20 cellular contexts compared by ENCODE assay signal in the genomic region with DNA sequence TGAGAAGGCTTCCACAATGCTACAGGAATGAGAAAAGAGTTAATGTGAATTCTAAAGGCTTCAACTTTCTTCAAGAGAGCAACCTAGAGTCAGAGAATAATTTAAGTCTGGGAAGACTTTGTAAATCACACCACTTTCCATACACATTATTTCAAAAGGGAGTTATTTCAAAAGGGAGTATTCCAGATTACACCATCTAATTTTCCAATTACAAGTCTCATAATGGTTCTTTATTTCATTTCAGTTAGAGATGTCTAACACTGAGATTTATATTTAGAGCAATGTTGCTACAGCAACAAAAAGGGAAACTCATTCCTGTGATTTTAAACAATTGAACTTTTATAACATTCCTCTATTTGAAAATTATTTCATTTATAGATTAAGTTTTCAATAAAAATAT.
DNase-seq lines count a peak whose midpoint lies in the region; ATAC-seq, FAIRE-seq and TF ChIP-seq lines count a peak whose summit lies in the region.
"Had no signal": no experiment of that assay in that cellular context is flagged by ENCODE, and none has a peak within 500 bp of the region (broad histone marks: within the 10 kb centered on the region; RNA-seq: fewer than 3 reads in every experiment).

No MANE protein-coding gene starts in this region.

- no peak overlapping the region for H3K4me3 ChIP-seq in breast epithelium
- peak overlapping the region; percentile 26; the same call in 1 of the 2 replicates for H3K4me3 ChIP-seq in GM12878
- H3K4me3 ChIP-seq in HepG2 (replicated peaks in 1 of 3; ENCODE audit: insufficient read depth in 1 of 3, low read depth in 2 of 3, low read length in 3 of 3) = peak overlapping the region; percentile 2 to 56 (median 39); a peak in 4 of 6 replicates
- peak overlapping the region in 1 of 4 donors; percentile 28 for H3K4me3 ChIP-seq in transverse colon
- H3K4me3 ChIP-seq in CD8-positive, alpha-beta T cell (ENCODE audit: low read depth, low read length) = no peak overlapping the region
- H3K4me3 ChIP-seq: BLaER1 had no signal

- POLR2A ChIA-PET in MCF 10A (lab: Yijun Ruan, JAX) = interaction anchor here (0.7 to 7.1 kb wide), 19 partner anchors 8 to 102 kb away, joined by 3 to 110 read pairs (median 4); partner anchors contain the start of gene DST
- POLR2A ChIA-PET in GM12878 (lab: Charles Lee) = interaction anchor here (1.0 to 1.6 kb wide), 3 partner anchors 15 to 25 kb away, joined by 3 to 5 read pairs (median 3); no protein-coding TSS in a partner anchor
- POLR2A ChIA-PET in HepG2 (lab: Yijun Ruan, JAX) = interaction anchor here (1.0 to 1.8 kb wide), 4 partner anchors 13 to 49 kb away, joined by 3 to 10 read pairs (median 8); no protein-coding TSS in a partner anchor
- POLR2A ChIA-PET in CD8-positive, alpha-beta T cell (lab: Charles Lee) = no interaction called here

- TF ChIP-seq CTCF in MCF 10A (IDR thresholded peaks at IDR 0.05; ENCODE audit: unreplicated experiment) = no peak
- TF ChIP-seq CTCF in breast epithelium (IDR thresholded peaks at IDR 0.05) = no peak
- TF ChIP-seq CTCF in GM12878 (IDR thresholded peaks at IDR 0.05 in 2 of 3, conservative IDR thresholded peaks at IDR 0.05 in 1 of 3; ENCODE audit: control insufficient read depth in 2 of 3, extremely low read depth in 1 of 3, insufficient read depth in 1 of 3, low read depth in 3 of 3, low read length in 3 of 3) = no peak
- no peak for TF ChIP-seq CTCF in HepG2 (CRISPR knock-in tag; IDR thresholded peaks at IDR 0.05)
- TF ChIP-seq CTCF in transverse colon (IDR thresholded peaks at IDR 0.05) = no peak
- no peak for TF ChIP-seq CTCF in CD8-positive, alpha-beta T cell (IDR thresholded peaks at IDR 0.05)

- H3K79me2 ChIP-seq in GM12878 (ENCODE audit: control insufficient read depth, insufficient read depth, low read length) (peaks cover 63% of the 10 kb centered on the region), HepG2 (ENCODE audit: insufficient read depth, low read length) (peaks cover 5% of the 10 kb centered on the region)

- TF ChIP-seq EP300 in GM12878 (IDR thresholded peaks at IDR 0.05; ENCODE audit: borderline replicate concordance in 1 of 2, control insufficient read depth in 1 of 2, low read depth in 2 of 2, low read length in 2 of 2) (no peak), HepG2 (IDR thresholded peaks at IDR 0.05; ENCODE audit: low read depth in 2 of 2, low read length in 2 of 2) (no peak), HepG2 (CRISPR knock-in tag; IDR thresholded peaks at IDR 0.05; ENCODE audit: borderline replicate concordance) (no peak), transverse colon (IDR thresholded peaks at IDR 0.05; ENCODE audit: low read depth) (no peak)

- BruUV-seq in MCF 10A (replicated peaks; lab: Mats Ljungman, UMichigan) (no TSS peak), GM12878 (replicated peaks; lab: Mats Ljungman, UMichigan) (no TSS peak), HepG2 (replicated peaks; lab: Mats Ljungman, UMichigan) (no TSS peak)

- H3K27ac ChIP-seq in breast epithelium = no peak overlapping the region
- H3K27ac ChIP-seq in GM12878 (ENCODE audit: control insufficient read depth, insufficient read depth) = peak overlapping the region; percentile 37; the same call in 1 of the 2 replicates
- H3K27ac ChIP-seq in HepG2 (ENCODE audit: extremely low read length, insufficient read depth, low read length) = peak overlapping the region; percentile 11
- peak overlapping the region; percentile 43 to 54 (median 46) for H3K27ac ChIP-seq in transverse colon
- no peak overlapping the region for H3K27ac ChIP-seq in CD8-positive, alpha-beta T cell (ENCODE audit: low read depth, low read length)
- H3K27ac ChIP-seq: BLaER1, RWPE1 had no signal

- ATAC-seq in GM12878 (no peak), HepG2 (no peak)
- no peak for ATAC-seq in CD8-positive, alpha-beta T cell

- no peaks in the 10 kb centered on the region for H3K9me3 ChIP-seq in breast epithelium
- H3K9me3 ChIP-seq in GM12878 (replicated peaks; ENCODE audit: control insufficient read depth, insufficient read depth, low read length) = no peaks in the 10 kb centered on the region; the same call in 1 of the 3 replicates
- H3K9me3 ChIP-seq in HepG2 (ENCODE audit: low read length) = no peaks in the 10 kb centered on the region
- H3K9me3 ChIP-seq in transverse colon = no peaks in the 10 kb centered on the region
- H3K9me3 ChIP-seq in CD8-positive, alpha-beta T cell (ENCODE audit: low read length) = no peaks in the 10 kb centered on the region
- H3K9me3 ChIP-seq: BLaER1 had no signal

- H3K4me1 ChIP-seq in breast epithelium (no peaks in the 10 kb centered on the region), GM12878 (ENCODE audit: control insufficient read depth, insufficient read depth, low read length) (peaks cover 17% of the 10 kb centered on the region), HepG2 (ENCODE audit: insufficient read depth, low read length) (peaks cover 44% of the 10 kb centered on the region), transverse colon (peaks cover 0 to 33% (median 8%) of the 10 kb centered on the region in 4 donors)
- H3K4me1 ChIP-seq in CD8-positive, alpha-beta T cell (ENCODE audit: insufficient read depth, low read length) = no peaks in the 10 kb centered on the region
- H3K4me1 ChIP-seq: BLaER1 had no signal

- TF ChIP-seq POLR2A in breast epithelium (IDR thresholded peaks at IDR 0.05) (no peak), GM12878 (IDR thresholded peaks at IDR 0.05; ENCODE audit: low read depth, low read length) (no peak), HepG2 (IDR thresholded peaks at IDR 0.05; ENCODE audit: insufficient read depth in 1 of 2, low read depth in 2 of 2, low read length in 2 of 2) (no peak), transverse colon (IDR thresholded peaks at IDR 0.05) (no peak)

- H2AFZ ChIP-seq in GM12878 (ENCODE audit: control insufficient read depth, low read depth, low read length) = no peak overlapping the region
- no peak overlapping the region for H2AFZ ChIP-seq in HepG2 (ENCODE audit: low read length)

- H3K4me3 Mint-ChIP-seq in MCF 10A (ENCODE audit: unreplicated experiment) = peak overlapping the region; percentile 83
- no peak overlapping the region for H3K4me3 Mint-ChIP-seq in CD8-positive, alpha-beta T cell
- H3K4me3 Mint-ChIP-seq: IgD-negative memory B cell had no signal

- H3K36me3 Mint-ChIP-seq in MCF 10A (ENCODE audit: insufficient read depth, unreplicated experiment) = peaks cover 6% of the 10 kb centered on the region
- no peaks in the 10 kb centered on the region for H3K36me3 Mint-ChIP-seq in CD8-positive, alpha-beta T cell
- H3K36me3 Mint-ChIP-seq: IgD-negative memory B cell had no signal

- H3K27me3 Mint-ChIP-seq in MCF 10A (ENCODE audit: insufficient read depth, unreplicated experiment) = no peaks in the 10 kb centered on the region
- peaks cover 3% of the 10 kb centered on the region for H3K27me3 Mint-ChIP-seq in CD8-positive, alpha-beta T cell (ENCODE audit: low read depth)

- H3K27me3 ChIP-seq in breast epithelium = no peaks in the 10 kb centered on the region
- no peaks in the 10 kb centered on the region for H3K27me3 ChIP-seq in GM12878 (replicated peaks in 1 of 2; ENCODE audit: control insufficient read depth in 2 of 2, insufficient read depth in 2 of 2, low read length in 1 of 2)
- H3K27me3 ChIP-seq in HepG2 (ENCODE audit: control insufficient read depth in 1 of 2, insufficient read depth in 2 of 2, low read length in 2 of 2) = no peaks in the 10 kb centered on the region
- H3K27me3 ChIP-seq in transverse colon = no peaks in the 10 kb centered on the region
- H3K27me3 ChIP-seq in CD8-positive, alpha-beta T cell (ENCODE audit: insufficient read depth, low read length) = no peaks in the 10 kb centered on the region
- H3K27me3 ChIP-seq: BLaER1 had no signal

- no peak for FAIRE-seq in GM12878 (lab: Jason Lieb, UNC)
- FAIRE-seq in HepG2 (lab: Jason Lieb, UNC) = no peak
- FAIRE-seq: endothelial cell of umbilical vein had no signal

- peak overlapping the region; percentile 82; the same call in 1 of the 2 replicates for H3K4me2 ChIP-seq in GM12878 (ENCODE audit: control insufficient read depth, insufficient read depth)
- peak overlapping the region; percentile 65 for H3K4me2 ChIP-seq in HepG2 (ENCODE audit: low read depth, low read length)
- H3K4me2 ChIP-seq: BLaER1 had no signal

- TF ChIP-seq RAD21 in GM12878 (IDR thresholded peaks at IDR 0.05; ENCODE audit: insufficient read depth, low read depth, low read length) (no peak), HepG2 (CRISPR knock-in tag; IDR thresholded peaks at IDR 0.05) (no peak)

- H3K4me1 Mint-ChIP-seq in MCF 10A (ENCODE audit: insufficient read depth, unreplicated experiment) = peaks cover 53% of the 10 kb centered on the region
- no peaks in the 10 kb centered on the region for H3K4me1 Mint-ChIP-seq in CD8-positive, alpha-beta T cell (ENCODE audit: low read depth)

- RAD21 ChIA-PET in GM12878 (lab: Charles Lee; ENCODE audit: unreplicated experiment) = interaction anchor here (1.2 to 3.6 kb wide), 9 partner anchors 9 to 149 kb away, joined by 3 to 13 read pairs (median 7); no protein-coding TSS in a partner anchor

- intact Hi-C loops in MCF 10A (cut with micrococcal nuclease) = no loop called here
- intact Hi-C loops in breast epithelium (cut with DNase I; ENCODE audit: low total_unique reads) = no loop called here
- intact Hi-C loops in GM12878 (cut with micrococcal nuclease; ENCODE audit: unreplicated experiment) = no loop called here
- intact Hi-C loops in HepG2 (cut with micrococcal nuclease; ENCODE audit: unreplicated experiment) = loop anchor here (5.0 to 10.0 kb wide), 2 partner anchors 34 to 377 kb away; no protein-coding TSS in a partner anchor
- intact Hi-C loops in transverse colon (cut with DNase I; ENCODE audit: low total_unique reads) = no loop called here
- intact Hi-C loops in CD8-positive, alpha-beta T cell (cut with DNase I, micrococcal nuclease) = no loop called here

- H3K9ac ChIP-seq in GM12878 (ENCODE audit: control insufficient read depth, insufficient read depth, low read length) (no peak overlapping the region), HepG2 (ENCODE audit: insufficient read depth, low read depth, low read length) (0 out of 2 replicates have a peak overlapping the region, but pooled peaks have one; percentile 2)
- H3K9ac ChIP-seq: BLaER1 had no signal

- in situ Hi-C loops in GM12878 (cut with MboI) (no loop called here), HepG2 (cut with HindIII; ENCODE audit: extremely low pct_ligation_motif_present, low pct_unique_long_range_greater_than_20kb) (no loop called here), transverse colon (cut with MboI; ENCODE audit: low pct_ligation_motif_present in 1 of 4, low pct_unique_long_range_greater_than_20kb in 1 of 4, low sequenced_read_pairs in 3 of 4) (no loop called here)

- H3K9me3 Mint-ChIP-seq in MCF 10A (ENCODE audit: unreplicated experiment) = no peaks in the 10 kb centered on the region
- no peaks in the 10 kb centered on the region for H3K9me3 Mint-ChIP-seq in CD8-positive, alpha-beta T cell
- H3K9me3 Mint-ChIP-seq: IgD-negative memory B cell had no signal

- SMC1A ChIA-PET in GM12878 (lab: Charles Lee; ENCODE audit: uncharacterized antibody, unreplicated experiment) = interaction anchor here (0.9 to 1.9 kb wide), 13 partner anchors 8 to 133 kb away, joined by 3 to 17 read pairs (median 5); no protein-coding TSS in a partner anchor

- H3K36me3 ChIP-seq in breast epithelium (no peaks in the 10 kb centered on the region), GM12878 (ENCODE audit: control insufficient read depth in 2 of 2, insufficient read depth in 2 of 2, low read length in 1 of 2) (peaks cover 0 to 3% of the 10 kb centered on the region in 2 experiments; a peak in 3 of 4 replicates), HepG2 (replicated peaks in 1 of 2; ENCODE audit: control insufficient read depth in 1 of 2, insufficient read depth in 2 of 2, low read length in 2 of 2) (no peaks in the 10 kb centered on the region), transverse colon (no peaks in the 10 kb centered on the region)
- H3K36me3 ChIP-seq in CD8-positive, alpha-beta T cell (ENCODE audit: insufficient read depth, low read length) = no peaks in the 10 kb centered on the region
- H3K36me3 ChIP-seq: BLaER1 had no signal

- DNase-seq in MCF 10A (ENCODE audit: unreplicated experiment) (no peak), breast epithelium (ENCODE audit: low spot score in 2 of 2) (no peak), GM12878 (ENCODE audit: low read depth, low spot score) (no peak), HepG2 (ENCODE audit: low spot score) (no peak), transverse colon (no peak), AG08396 (ENCODE audit: low spot score) (no peak), SKM-1 treated with dmso at 0.1 percent for 144 hours (lab: John Stamatoyannopoulos, UW; ENCODE audit: unreplicated experiment) (no peak)
- DNase-seq in CD8-positive, alpha-beta T cell = no peak
- DNase-seq: 8988T; activated CD4-positive, alpha-beta T cell treated with anti-CD3 and anti-CD28 coated beads, Interleukin-2, amount 50 U/mL, for 1 hour; activated naive CD4-positive, alpha-beta T cell treated with anti-CD3 and anti-CD28 coated beads, Interleukin-2, amount 50 U/mL, for 16 hours; activated T-cell treated with anti-CD3 and anti-CD28 coated beads, Interleukin-2, amount 50 U/mL, for 1 hour; DMS 273 treated with DMSO at 0.1 percent for 48 hours; MM.1S; NCI-H1694 treated with DMSO at 0.1 percent for 48 hours; small intestine had no signal

- CTCF ChIA-PET in MCF 10A (lab: Yijun Ruan, JAX) (interaction anchor here (0.6 to 2.1 kb wide), 4 partner anchors 16 to 582 kb away, joined by 3 to 14 read pairs (median 4); no protein-coding TSS in a partner anchor), GM12878 (lab: Yijun Ruan, JAX) (interaction anchor here (0.7 to 2.0 kb wide), 6 partner anchors 10 to 110 kb away, joined by 3 to 13 read pairs (median 6); no protein-coding TSS in a partner anchor), HepG2 (lab: Yijun Ruan, JAX; ENCODE audit: low intra/inter-chr PET ratio, low total read pairs) (no interaction called here)
- CTCF ChIA-PET in CD8-positive, alpha-beta T cell (lab: Charles Lee) = no interaction called here

- peak overlapping the region; percentile 94 for H3K27ac Mint-ChIP-seq in MCF 10A (ENCODE audit: low read depth, unreplicated experiment)
- H3K27ac Mint-ChIP-seq in CD8-positive, alpha-beta T cell = no peak overlapping the region
- H3K27ac Mint-ChIP-seq: IgD-negative memory B cell had no signal

- H4K20me1 ChIP-seq in GM12878 (ENCODE audit: control insufficient read depth, insufficient read depth) = no peaks in the 10 kb centered on the region
- no peaks in the 10 kb centered on the region for H4K20me1 ChIP-seq in HepG2 (ENCODE audit: insufficient read depth, low read length)

Comparison
In these comparisons a context has a peak if more than half of its experiments do, and no peak if none do; other contexts are left out.
1. H3K27ac ChIP-seq: peak in GM12878 (single experiment), HepG2 (single experiment) and transverse colon (4 of 4); none in breast epithelium (0 of 2) and CD8-positive, alpha-beta T cell (single experiment).
2. H3K4me3 ChIP-seq: peak in GM12878 (single experiment) and HepG2 (3 of 3); none in breast epithelium (0 of 3) and CD8-positive, alpha-beta T cell (single experiment).
3. CTCF ChIA-PET loops: an anchor here in MCF 10A (0.6 to 2.1 kb wide) and GM12878 (0.7 to 2.0 kb wide); none called in HepG2 and CD8-positive, alpha-beta T cell.